In the genomic region with DNA sequence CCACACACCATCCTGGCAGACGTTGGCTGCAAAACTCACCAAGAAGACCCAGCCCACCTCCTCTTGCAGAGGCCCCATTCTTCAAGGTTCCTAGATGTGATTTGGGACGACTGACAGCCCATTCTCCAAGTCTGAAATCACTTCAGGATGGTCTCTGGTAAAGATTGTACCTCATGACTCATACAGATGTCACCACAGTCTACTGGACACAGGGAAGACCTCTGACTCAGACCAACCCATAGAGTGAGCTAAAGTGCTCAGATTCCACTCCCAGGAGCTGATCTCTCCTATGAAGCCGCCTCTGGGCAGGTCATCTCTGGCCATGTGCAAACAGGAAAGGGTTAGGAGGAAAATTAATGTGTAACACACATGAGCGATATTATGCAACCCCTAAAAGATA, we compare ENCODE assay signal across 19 cellular contexts.
A peak's percentile ranks its signal among the peaks of the same experiment; 100 is the strongest.
DNase-seq lines count a peak whose midpoint lies in the region; ATAC-seq, FAIRE-seq and TF ChIP-seq lines count a peak whose summit lies in the region.
"Had no signal": no experiment of that assay in that cellular context is flagged by ENCODE, and none has a peak within 500 bp of the region (broad histone marks: within the 10 kb centered on the region; RNA-seq: fewer than 3 reads in every experiment).

No MANE protein-coding gene starts in this region.

- H4K20me1 ChIP-seq in HepG2 (ENCODE audit: insufficient read depth, low read length): no peaks in the 10 kb centered on the region

- in situ Hi-C loops in HepG2 (cut with HindIII; ENCODE audit: extremely low pct_ligation_motif_present, low pct_unique_long_range_greater_than_20kb): no loop called here
- in situ Hi-C loops in gastrocnemius medialis (cut with MboI; ENCODE audit: low sequenced_read_pairs in 4 of 4): no loop called here

- no TSS peak for BruUV-seq in HepG2 (replicated peaks; lab: Mats Ljungman, UMichigan)

- H3K27ac ChIP-seq in HepG2 (ENCODE audit: extremely low read length, insufficient read depth, low read length) (no peak overlapping the region), right lobe of liver (no peak overlapping the region), gastrocnemius medialis (no peak overlapping the region), dorsolateral prefrontal cortex (no peak overlapping the region), heart right ventricle (no peak overlapping the region)
- H3K27ac ChIP-seq: C4-2B, HL-60, SJCRH30 had no signal

- no peak overlapping the region for H3K4me2 ChIP-seq in HepG2 (ENCODE audit: low read depth, low read length)

- H3K4me1 ChIP-seq in HepG2 (ENCODE audit: insufficient read depth, low read length): no peaks in the 10 kb centered on the region
- no peaks in the 10 kb centered on the region for H3K4me1 ChIP-seq in right lobe of liver
- H3K4me1 ChIP-seq in gastrocnemius medialis: no peaks in the 10 kb centered on the region
- H3K4me1 ChIP-seq in heart right ventricle: peaks cover 0 to 8% (median 0%) of the 10 kb centered on the region in 9 donors
- H3K4me1 ChIP-seq: SJCRH30 had no signal

- TF ChIP-seq CTCF in HepG2 (CRISPR knock-in tag; IDR thresholded peaks at IDR 0.05) (no peak), right lobe of liver (IDR thresholded peaks at IDR 0.05) (no peak), gastrocnemius medialis (IDR thresholded peaks at IDR 0.05 in 4 of 5, conservative IDR thresholded peaks at IDR 0.05 in 1 of 5) (no peak), dorsolateral prefrontal cortex (IDR thresholded peaks at IDR 0.05 in 54 of 56, conservative IDR thresholded peaks at IDR 0.05 in 2 of 56; ENCODE audit: low read depth in 1 of 56, partially characterized antibody in 56 of 56) (no peak), heart right ventricle (IDR thresholded peaks at IDR 0.05) (no peak)

- 0% methylated on average over 4 of the region's 4 CpGs for WGBS in HepG2 (ENCODE audit: low lambda C conversion rate)
- WGBS in right lobe of liver (ENCODE audit: insufficient coverage, low coverage, low lambda C conversion rate, missing lambda C conversion rate): 66% methylated on average over 2 of the region's 4 CpGs
- WGBS in heart right ventricle, 2 donors: 75 to 79% methylated on average over 4 of the region's 4 CpGs

- TF ChIP-seq RAD21 in HepG2 (CRISPR knock-in tag; IDR thresholded peaks at IDR 0.05): no peak

- FAIRE-seq in HepG2 (lab: Jason Lieb, UNC) (no peak), RCC 7860 (lab: Jason Lieb, UNC) (peak; percentile 77)
- FAIRE-seq: H1, K562 had no signal

- no peak for TF ChIP-seq POLR2A in HepG2 (IDR thresholded peaks at IDR 0.05; ENCODE audit: insufficient read depth in 1 of 2, low read depth in 2 of 2, low read length in 2 of 2)
- TF ChIP-seq POLR2A in right lobe of liver (IDR thresholded peaks at IDR 0.05): no peak
- no peak for TF ChIP-seq POLR2A in gastrocnemius medialis (IDR thresholded peaks at IDR 0.05)

- DNase-seq in HepG2 (ENCODE audit: low spot score) (no peak), right lobe of liver (no peak), RCC 7860 (ENCODE audit: low spot score) (peak; percentile 81), islet precursor cell (peak; percentile 79), gastrocnemius medialis (no peak), dorsolateral prefrontal cortex (no peak), heart right ventricle (no peak)
- DNase-seq: DMS 273 treated with DMSO at 0.1 percent for 48 hours, NCI-H1048, NCI-H2107, NCI-H2227 treated with DMSO at 0.1 percent for 48 hours, NCI-H524, RPMI8226, SJCRH30 had no signal

- TF ChIP-seq EP300 in HepG2 (IDR thresholded peaks at IDR 0.05; ENCODE audit: low read depth in 2 of 2, low read length in 2 of 2): no peak
- TF ChIP-seq EP300 in HepG2 (CRISPR knock-in tag; IDR thresholded peaks at IDR 0.05; ENCODE audit: borderline replicate concordance): no peak

- intact Hi-C loops in HepG2 (cut with micrococcal nuclease; ENCODE audit: unreplicated experiment) (no loop called here), right lobe of liver (cut with DNase I) (no loop called here), gastrocnemius medialis (cut with DNase I; ENCODE audit: low total_unique reads) (no loop called here), dorsolateral prefrontal cortex (cut with DNase I) (no loop called here), heart right ventricle (cut with DNase I) (no loop called here)

- no peak overlapping the region for H2AFZ ChIP-seq in HepG2 (ENCODE audit: low read length)

- ATAC-seq in HepG2 (peak; percentile 62; the same call in 2 of the 3 replicates), right lobe of liver (no peak), gastrocnemius medialis (no peak), GM18868 (IDR thresholded peaks at IDR 0.05; ENCODE audit: unreplicated experiment) (no peak), heart right ventricle (no peak)
- ATAC-seq: K562 had no signal

- H3K9me3 ChIP-seq in HepG2 (ENCODE audit: low read length) (no peaks in the 10 kb centered on the region), right lobe of liver (no peaks in the 10 kb centered on the region), gastrocnemius medialis (no peaks in the 10 kb centered on the region), heart right ventricle (no peaks in the 10 kb centered on the region)
- H3K9me3 ChIP-seq: SJCRH30 had no signal

- CTCF ChIA-PET in HepG2 (lab: Yijun Ruan, JAX; ENCODE audit: low intra/inter-chr PET ratio, low total read pairs): no interaction called here

- no peak overlapping the region for H3K9ac ChIP-seq in HepG2 (ENCODE audit: insufficient read depth, low read depth, low read length)

- H3K36me3 ChIP-seq in HepG2 (replicated peaks in 1 of 2; ENCODE audit: control insufficient read depth in 1 of 2, insufficient read depth in 2 of 2, low read length in 2 of 2): no peaks in the 10 kb centered on the region
- no peaks in the 10 kb centered on the region for H3K36me3 ChIP-seq in right lobe of liver
- H3K36me3 ChIP-seq in gastrocnemius medialis: no peaks in the 10 kb centered on the region
- no peaks in the 10 kb centered on the region for H3K36me3 ChIP-seq in heart right ventricle
- H3K36me3 ChIP-seq: SJCRH30 had no signal

- POLR2A ChIA-PET in HepG2 (lab: Yijun Ruan, JAX): no interaction called here

- no peaks in the 10 kb centered on the region for H3K79me2 ChIP-seq in HepG2 (ENCODE audit: insufficient read depth, low read length)

- H3K27me3 ChIP-seq in HepG2 (ENCODE audit: control insufficient read depth in 1 of 2, insufficient read depth in 2 of 2, low read length in 2 of 2): no peaks in the 10 kb centered on the region
- H3K27me3 ChIP-seq in right lobe of liver: no peaks in the 10 kb centered on the region
- H3K27me3 ChIP-seq in gastrocnemius medialis: no peaks in the 10 kb centered on the region
- peaks cover 0 to 7% (median 0%) of the 10 kb centered on the region in 45 donors for H3K27me3 ChIP-seq in dorsolateral prefrontal cortex
- no peaks in the 10 kb centered on the region for H3K27me3 ChIP-seq in heart right ventricle

- H3K4me3 ChIP-seq in HepG2 (replicated peaks in 1 of 3; ENCODE audit: insufficient read depth in 1 of 3, low read depth in 2 of 3, low read length in 3 of 3) (no peak overlapping the region), right lobe of liver (no peak overlapping the region), gastrocnemius medialis (no peak overlapping the region), dorsolateral prefrontal cortex (no peak overlapping the region), heart right ventricle (no peak overlapping the region)
- H3K4me3 ChIP-seq: K562, SJCRH30 had no signal

TF ChIP-seq in HepG2, 621 proteins besides CTCF, POLR2A, EP300 and RAD21 (continues in another document):
- TF ChIP-seq YY1 (IDR thresholded peaks at IDR 0.05; ENCODE audit: insufficient read depth, insufficient replicate concordance, low read depth, low read length) (no peak), ZNF20 (CRISPR knock-in tag; IDR thresholded peaks at IDR 0.05) (no peak), HOXA7 (CRISPR knock-in tag; IDR thresholded peaks at IDR 0.05) (no peak), MTF1 (CRISPR knock-in tag; IDR thresholded peaks at IDR 0.05) (no peak), SYNCRIP (IDR thresholded peaks at IDR 0.05; ENCODE audit: insufficient read depth, low read depth, low read length) (no peak), ZFP36L1 (CRISPR knock-in tag; IDR thresholded peaks at IDR 0.05) (no peak), SCMH1 (CRISPR knock-in tag; IDR thresholded peaks at IDR 0.05; ENCODE audit: borderline replicate concordance) (no peak), PAWR (CRISPR knock-in tag; IDR thresholded peaks at IDR 0.05; ENCODE audit: borderline replicate concordance) (no peak), SP2 (CRISPR knock-in tag; IDR thresholded peaks at IDR 0.05) (no peak), ZNF563 (CRISPR knock-in tag; IDR thresholded peaks at IDR 0.05) (no peak)
- TF ChIP-seq, protein P1, sequence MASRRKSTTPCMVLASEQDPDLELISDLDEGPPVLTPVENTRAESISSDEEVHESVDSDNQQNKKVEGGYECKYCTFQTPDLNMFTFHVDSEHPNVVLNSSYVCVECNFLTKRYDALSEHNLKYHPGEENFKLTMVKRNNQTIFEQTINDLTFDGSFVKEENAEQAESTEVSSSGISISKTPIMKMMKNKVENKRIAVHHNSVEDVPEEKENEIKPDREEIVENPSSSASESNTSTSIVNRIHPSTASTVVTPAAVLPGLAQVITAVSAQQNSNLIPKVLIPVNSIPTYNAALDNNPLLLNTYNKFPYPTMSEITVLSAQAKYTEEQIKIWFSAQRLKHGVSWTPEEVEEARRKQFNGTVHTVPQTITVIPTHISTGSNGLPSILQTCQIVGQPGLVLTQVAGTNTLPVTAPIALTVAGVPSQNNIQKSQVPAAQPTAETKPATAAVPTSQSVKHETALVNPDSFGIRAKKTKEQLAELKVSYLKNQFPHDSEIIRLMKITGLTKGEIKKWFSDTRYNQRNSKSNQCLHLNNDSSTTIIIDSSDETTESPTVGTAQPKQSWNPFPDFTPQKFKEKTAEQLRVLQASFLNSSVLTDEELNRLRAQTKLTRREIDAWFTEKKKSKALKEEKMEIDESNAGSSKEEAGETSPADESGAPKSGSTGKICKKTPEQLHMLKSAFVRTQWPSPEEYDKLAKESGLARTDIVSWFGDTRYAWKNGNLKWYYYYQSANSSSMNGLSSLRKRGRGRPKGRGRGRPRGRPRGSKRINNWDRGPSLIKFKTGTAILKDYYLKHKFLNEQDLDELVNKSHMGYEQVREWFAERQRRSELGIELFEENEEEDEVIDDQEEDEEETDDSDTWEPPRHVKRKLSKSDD (CRISPR knock-in tag; IDR thresholded peaks at IDR 0.05; ENCODE audit: low read depth): no peak
- TF ChIP-seq, protein P2, sequence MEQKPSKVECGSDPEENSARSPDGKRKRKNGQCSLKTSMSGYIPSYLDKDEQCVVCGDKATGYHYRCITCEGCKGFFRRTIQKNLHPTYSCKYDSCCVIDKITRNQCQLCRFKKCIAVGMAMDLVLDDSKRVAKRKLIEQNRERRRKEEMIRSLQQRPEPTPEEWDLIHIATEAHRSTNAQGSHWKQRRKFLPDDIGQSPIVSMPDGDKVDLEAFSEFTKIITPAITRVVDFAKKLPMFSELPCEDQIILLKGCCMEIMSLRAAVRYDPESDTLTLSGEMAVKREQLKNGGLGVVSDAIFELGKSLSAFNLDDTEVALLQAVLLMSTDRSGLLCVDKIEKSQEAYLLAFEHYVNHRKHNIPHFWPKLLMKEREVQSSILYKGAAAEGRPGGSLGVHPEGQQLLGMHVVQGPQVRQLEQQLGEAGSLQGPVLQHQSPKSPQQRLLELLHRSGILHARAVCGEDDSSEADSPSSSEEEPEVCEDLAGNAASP (CRISPR knock-in tag; IDR thresholded peaks at IDR 0.05; ENCODE audit: borderline replicate concordance): no peak

Comparison
In these comparisons a context has a peak if more than half of its experiments do, and no peak if none do; other contexts are left out.
1. DNase-seq: peak in RCC 7860 (single experiment) and islet precursor cell (single experiment); none in HepG2 (single experiment), right lobe of liver (0 of 3), gastrocnemius medialis (0 of 2), dorsolateral prefrontal cortex (0 of 10) and heart right ventricle (0 of 2).